ENCODE assay signal across 8 cellular contexts in genomic region chr10:14839305-14839695, GRCh38. TPM values are rescaled to one million over a fixed set of nuclear protein-coding genes. Genes with fewer than 3 reads are reported as not detected.
A peak's percentile ranks its signal among the peaks of the same experiment; 100 is the strongest.
DNase-seq lines count a peak whose midpoint lies in the region; ATAC-seq, FAIRE-seq and TF ChIP-seq lines count a peak whose summit lies in the region.

No MANE protein-coding gene starts in this region.

- intact Hi-C loops in mucosa of descending colon (cut with DNase I, micrococcal nuclease), result no loop called here

- H3K36me3 ChIP-seq in BJ (ENCODE audit: control insufficient read depth, insufficient read depth, low read length) (peaks cover 8% of the 10 kb centered on the region), KMS-11 (ENCODE audit: insufficient read depth) (no peaks in the 10 kb centered on the region; the same call in 1 of the 2 replicates), bronchial epithelial cell (ENCODE audit: control insufficient read depth, insufficient read depth, low read length) (peaks cover 8% of the 10 kb centered on the region), mucosa of descending colon (ENCODE audit: low read depth) (peaks cover 6% of the 10 kb centered on the region)

- no peak for DNase-seq in BJ (ENCODE audit: low read depth)
- DNase-seq in bronchial epithelial cell (ENCODE audit: low read depth), result peak; percentile 2
- DNase-seq in mucosa of descending colon, result peak; percentile 30 to 65 (median 54)
- no peak for DNase-seq in NCI-H774 (lab: John Stamatoyannopoulos, UW)
- DNase-seq in H4 (ENCODE audit: low spot score), result no peak
- no peak for DNase-seq in SKM-1 treated with dmso at 0.1 percent for 144 hours (lab: John Stamatoyannopoulos, UW; ENCODE audit: unreplicated experiment)
- no peak for DNase-seq in activated effector memory CD4-positive, alpha-beta T cell treated with Interleukin-2 at 50 U/mL for 16 hours

- peak overlapping the region; percentile 80; the same call in 1 of the 2 replicates for H2AFZ ChIP-seq in KMS-11 (ENCODE audit: low read depth)

- H3K9me3 ChIP-seq in mucosa of descending colon, result no peaks in the 10 kb centered on the region

- CTCF ChIA-PET in BJ (lab: Yijun Ruan, JAX), result interaction anchor here (0.7 to 1.0 kb wide), 2 partner anchors 302 to 902 kb away, joined by 3 to 4 read pairs; no protein-coding TSS in a partner anchor

- H4K20me1 ChIP-seq in KMS-11 (ENCODE audit: insufficient read depth), result no peaks in the 10 kb centered on the region

- H3K79me2 ChIP-seq in KMS-11 (ENCODE audit: insufficient read depth, low read depth), result peaks cover 36% of the 10 kb centered on the region

- H3K4me1 ChIP-seq in KMS-11 (ENCODE audit: low read depth, poor library complexity, severe bottlenecking), result peaks cover 19% of the 10 kb centered on the region
- peaks cover 9% of the 10 kb centered on the region for H3K4me1 ChIP-seq in mucosa of descending colon (ENCODE audit: low read depth)

- TF ChIP-seq CTCF in BJ (IDR thresholded peaks at IDR 0.05; ENCODE audit: insufficient read depth, low read depth, low read length) (no peak), KMS-11 (conservative IDR thresholded peaks at IDR 0.05; ENCODE audit: low read depth, low read length) (no peak), bronchial epithelial cell (IDR thresholded peaks at IDR 0.05; ENCODE audit: insufficient read depth, low read length, severe bottlenecking) (no peak), mucosa of descending colon (IDR thresholded peaks at IDR 0.05) (no peak)

- POLR2A ChIA-PET in BJ (lab: Charles Lee), result interaction anchor here (0.6 kb wide), 1 partner anchor 250 kb away, joined by 11 read pairs; no protein-coding TSS in a partner anchor

- H3K4me3 ChIP-seq in BJ (ENCODE audit: low read depth, low read length), result peak overlapping the region; percentile 84
- H3K4me3 ChIP-seq in KMS-11 (IDR thresholded peaks at IDR 0.05; ENCODE audit: insufficient read depth, low read depth, low read length), result no peak overlapping the region
- H3K4me3 ChIP-seq in bronchial epithelial cell (ENCODE audit: low read depth, low read length), result peak overlapping the region; percentile 86
- H3K4me3 ChIP-seq in mucosa of descending colon, result peak overlapping the region; percentile 91

- no peak for FAIRE-seq in bronchial epithelial cell (lab: Jason Lieb, UNC)

- peak overlapping the region; percentile 95 for H3K9ac ChIP-seq in KMS-11

- ATAC-seq in mucosa of descending colon, result peak; percentile 3

- H3K4me2 ChIP-seq in KMS-11, result peak overlapping the region; percentile 98

- H3K27ac ChIP-seq in KMS-11, result peak overlapping the region; percentile 79

- no peaks in the 10 kb centered on the region for H3K27me3 ChIP-seq in BJ (ENCODE audit: control insufficient read depth, insufficient read depth, low read length)
- H3K27me3 ChIP-seq in KMS-11 (ENCODE audit: insufficient read depth, low read depth), result no peaks in the 10 kb centered on the region
- no peaks in the 10 kb centered on the region for H3K27me3 ChIP-seq in bronchial epithelial cell (ENCODE audit: control insufficient read depth, insufficient read depth, low read length)

RNA-seq across cellular contexts. Expression of gene HSPA14, which starts 1.2 kb away (rescaled TPM):
- 5.4 and 10.0 TPM in 2 replicates for polyA plus RNA-seq in BJ (2011; rRNA removed)
- polyA minus RNA-seq in BJ (2011; rRNA and poly(A)+ RNA removed), result 0.90 and 1.1 TPM in 2 replicates
- total RNA-seq in bronchial epithelial cell (6.3 and 6.8 TPM in 2 replicates), mucosa of descending colon (10 to 100 TPM; 10.5 to 20.1 (median 13.3) TPM)
- 16.3 and 19.5 TPM in 2 replicates for total RNA-seq in H4 (2014; rRNA removed; shearing (Covaris generic))

RNA-seq across cellular contexts. Expression of gene MSANTD7, which starts 1.2 kb away (rescaled TPM):
- polyA plus RNA-seq in BJ (2011; rRNA removed), result 4.2 and 5.1 TPM in 2 replicates
- polyA minus RNA-seq in BJ (2011; rRNA and poly(A)+ RNA removed), result 10.0 and 12.7 TPM in 2 replicates
- 21.4 and 21.6 TPM in 2 replicates for total RNA-seq in bronchial epithelial cell
- 10 to 100 TPM; 11.2 to 14.1 (median 14.0) TPM for total RNA-seq in mucosa of descending colon
- total RNA-seq in H4 (2014; rRNA removed; shearing (Covaris generic)), result 17.5 and 18.4 TPM in 2 replicates

RNA-seq across cellular contexts. Expression of gene CDNF, which starts 1.5 kb away (rescaled TPM):
- polyA plus RNA-seq in BJ (2011; rRNA removed), result 1.0 and 1.1 TPM in 2 replicates
- polyA minus RNA-seq in BJ (2011; rRNA and poly(A)+ RNA removed), result 1.00 TPM in 1 of 2 replicates, not detected in the other
- total RNA-seq in bronchial epithelial cell (0.79 and 1.3 TPM in 2 replicates), mucosa of descending colon (1 to 10 TPM in 2 of 3 donors, under 1 TPM in 1; 0.82 to 2.4 (median 2.2) TPM)
- 0.10 TPM in 1 of 2 replicates, not detected in the other for total RNA-seq in H4 (2014; rRNA removed; shearing (Covaris generic))

RNA-seq across cellular contexts. Expression of gene SUV39H2, which starts 39.4 kb away (rescaled TPM):
- polyA plus RNA-seq in BJ (2011; rRNA removed), result 2.2 and 5.7 TPM in 2 replicates
- 2.2 and 2.9 TPM in 2 replicates for polyA minus RNA-seq in BJ (2011; rRNA and poly(A)+ RNA removed)
- total RNA-seq in bronchial epithelial cell (6.1 and 7.4 TPM in 2 replicates), mucosa of descending colon (1 to 10 TPM; 5.4 to 9.3 (median 7.3) TPM)
- total RNA-seq in H4 (2014; rRNA removed; shearing (Covaris generic)), result 15.5 and 27.6 TPM in 2 replicates

Comparison
In these comparisons a context has a peak if more than half of its experiments do, and no peak if none do; other contexts are left out.
1. DNase-seq: peak in bronchial epithelial cell (single experiment) and mucosa of descending colon (3 of 3); none in BJ (single experiment), NCI-H774 (single experiment), H4 (single experiment), SKM-1 treated with dmso at 0.1 percent for 144 hours (single experiment) and activated effector memory CD4-positive, alpha-beta T cell treated with Interleukin-2 at 50 U/mL for 16 hours (single experiment).